1 cellular context compared by ENCODE assay signal in genomic region chr11:125102544-125102943, GRCh38.
TF ChIP-seq lines count a peak whose summit lies in the region.

No MANE protein-coding gene starts in this region.

TF ChIP-seq in GM12878, 131 proteins besides CTCF, POLR2A, EP300 and RAD21:
- no peak for TF ChIP-seq MTA2 (IDR thresholded peaks at IDR 0.05; ENCODE audit: low read depth)
- TF ChIP-seq ZSCAN29 (IDR thresholded peaks at IDR 0.05), result no peak
- TF ChIP-seq RELA (IDR thresholded peaks at IDR 0.05; ENCODE audit: borderline replicate concordance, partially characterized antibody), result no peak
- no peak for TF ChIP-seq PAX5 (IDR thresholded peaks at IDR 0.05; ENCODE audit: borderline replicate concordance, low read depth, low read length)
- no peak for TF ChIP-seq BRCA1 (IDR thresholded peaks at IDR 0.05; ENCODE audit: low read depth, low read length)
- TF ChIP-seq RBBP5 (conservative IDR thresholded peaks at IDR 0.05), result no peak
- TF ChIP-seq SKIL (IDR thresholded peaks at IDR 0.05; ENCODE audit: low read depth, poor library complexity, severe bottlenecking), result no peak
- TF ChIP-seq PAX8 (IDR thresholded peaks at IDR 0.05), result no peak
- TF ChIP-seq ZZZ3 (IDR thresholded peaks at IDR 0.05; ENCODE audit: control insufficient read depth, insufficient read length, low read depth), result no peak
- no peak for TF ChIP-seq NFXL1 (IDR thresholded peaks at IDR 0.05; ENCODE audit: borderline replicate concordance)
- TF ChIP-seq, protein P1, sequence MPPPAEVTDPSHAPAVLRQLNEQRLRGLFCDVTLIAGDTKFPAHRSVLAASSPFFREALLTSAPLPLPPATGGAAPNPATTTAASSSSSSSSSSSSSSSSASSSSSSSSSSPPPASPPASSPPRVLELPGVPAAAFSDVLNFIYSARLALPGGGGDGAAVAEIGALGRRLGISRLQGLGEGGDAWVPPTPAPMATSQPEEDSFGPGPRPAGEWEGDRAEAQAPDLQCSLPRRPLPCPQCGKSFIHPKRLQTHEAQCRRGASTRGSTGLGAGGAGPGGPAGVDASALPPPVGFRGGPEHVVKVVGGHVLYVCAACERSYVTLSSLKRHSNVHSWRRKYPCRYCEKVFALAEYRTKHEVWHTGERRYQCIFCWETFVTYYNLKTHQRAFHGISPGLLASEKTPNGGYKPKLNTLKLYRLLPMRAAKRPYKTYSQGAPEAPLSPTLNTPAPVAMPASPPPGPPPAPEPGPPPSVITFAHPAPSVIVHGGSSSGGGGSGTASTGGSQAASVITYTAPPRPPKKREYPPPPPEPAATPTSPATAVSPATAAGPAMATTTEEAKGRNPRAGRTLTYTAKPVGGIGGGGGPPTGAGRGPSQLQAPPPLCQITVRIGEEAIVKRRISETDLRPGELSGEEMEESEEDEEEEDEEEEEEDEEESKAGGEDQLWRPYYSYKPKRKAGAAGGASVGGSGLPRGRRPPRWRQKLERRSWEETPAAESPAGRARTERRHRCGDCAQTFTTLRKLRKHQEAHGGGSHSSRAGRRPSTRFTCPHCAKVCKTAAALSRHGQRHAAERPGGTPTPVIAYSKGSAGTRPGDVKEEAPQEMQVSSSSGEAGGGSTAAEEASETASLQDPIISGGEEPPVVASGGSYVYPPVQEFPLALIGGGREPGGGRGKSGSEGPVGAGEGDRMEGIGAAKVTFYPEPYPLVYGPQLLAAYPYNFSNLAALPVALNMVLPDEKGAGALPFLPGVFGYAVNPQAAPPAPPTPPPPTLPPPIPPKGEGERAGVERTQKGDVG (CRISPR knock-in tag; IDR thresholded peaks at IDR 0.05), result no peak
- TF ChIP-seq, protein P2, sequence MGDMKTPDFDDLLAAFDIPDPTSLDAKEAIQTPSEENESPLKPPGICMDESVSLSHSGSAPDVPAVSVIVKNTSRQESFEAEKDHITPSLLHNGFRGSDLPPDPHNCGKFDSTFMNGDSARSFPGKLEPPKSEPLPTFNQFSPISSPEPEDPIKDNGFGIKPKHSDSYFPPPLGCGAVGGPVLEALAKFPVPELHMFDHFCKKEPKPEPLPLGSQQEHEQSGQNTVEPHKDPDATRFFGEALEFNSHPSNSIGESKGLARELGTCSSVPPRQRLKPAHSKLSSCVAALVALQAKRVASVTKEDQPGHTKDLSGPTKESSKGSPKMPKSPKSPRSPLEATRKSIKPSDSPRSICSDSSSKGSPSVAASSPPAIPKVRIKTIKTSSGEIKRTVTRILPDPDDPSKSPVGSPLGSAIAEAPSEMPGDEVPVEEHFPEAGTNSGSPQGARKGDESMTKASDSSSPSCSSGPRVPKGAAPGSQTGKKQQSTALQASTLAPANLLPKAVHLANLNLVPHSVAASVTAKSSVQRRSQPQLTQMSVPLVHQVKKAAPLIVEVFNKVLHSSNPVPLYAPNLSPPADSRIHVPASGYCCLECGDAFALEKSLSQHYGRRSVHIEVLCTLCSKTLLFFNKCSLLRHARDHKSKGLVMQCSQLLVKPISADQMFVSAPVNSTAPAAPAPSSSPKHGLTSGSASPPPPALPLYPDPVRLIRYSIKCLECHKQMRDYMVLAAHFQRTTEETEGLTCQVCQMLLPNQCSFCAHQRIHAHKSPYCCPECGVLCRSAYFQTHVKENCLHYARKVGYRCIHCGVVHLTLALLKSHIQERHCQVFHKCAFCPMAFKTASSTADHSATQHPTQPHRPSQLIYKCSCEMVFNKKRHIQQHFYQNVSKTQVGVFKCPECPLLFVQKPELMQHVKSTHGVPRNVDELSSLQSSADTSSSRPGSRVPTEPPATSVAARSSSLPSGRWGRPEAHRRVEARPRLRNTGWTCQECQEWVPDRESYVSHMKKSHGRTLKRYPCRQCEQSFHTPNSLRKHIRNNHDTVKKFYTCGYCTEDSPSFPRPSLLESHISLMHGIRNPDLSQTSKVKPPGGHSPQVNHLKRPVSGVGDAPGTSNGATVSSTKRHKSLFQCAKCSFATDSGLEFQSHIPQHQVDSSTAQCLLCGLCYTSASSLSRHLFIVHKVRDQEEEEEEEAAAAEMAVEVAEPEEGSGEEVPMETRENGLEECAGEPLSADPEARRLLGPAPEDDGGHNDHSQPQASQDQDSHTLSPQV (IDR thresholded peaks at IDR 0.05), result no peak
- TF ChIP-seq TAF1 (IDR thresholded peaks at IDR 0.05; ENCODE audit: borderline replicate concordance, low read depth, low read length), result no peak
- TF ChIP-seq KLF5 (IDR thresholded peaks at IDR 0.05; ENCODE audit: partially characterized antibody), result no peak
- no peak for TF ChIP-seq NRF1 (conservative IDR thresholded peaks at IDR 0.05; ENCODE audit: low read depth, low read length)
- TF ChIP-seq WRNIP1 (IDR thresholded peaks at IDR 0.05; ENCODE audit: borderline replicate concordance, low read depth, low read length), result no peak
TF ChIP-seq in GM12878: peak in this region for 0.
